In the genomic region with DNA sequence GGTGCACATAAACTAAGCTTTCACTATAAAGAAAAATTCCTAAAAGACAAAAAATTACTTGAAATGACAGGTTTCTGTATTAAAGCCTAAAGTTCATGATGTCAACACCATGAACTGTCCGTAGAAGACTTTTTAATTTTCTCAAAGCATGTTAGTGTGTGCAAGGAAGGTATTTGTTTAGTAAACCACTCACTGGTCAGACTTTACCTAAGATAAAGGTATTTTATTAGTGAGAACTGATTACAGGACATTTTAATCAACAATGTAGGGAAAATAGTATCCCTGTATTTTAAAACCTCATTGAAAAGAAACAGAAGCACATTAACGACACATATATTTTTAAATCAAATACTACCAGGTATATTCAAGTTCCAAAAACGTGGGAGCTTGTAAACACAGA, we compare ENCODE assay signal across 9 cellular contexts. TPM values are rescaled to one million over a fixed set of nuclear protein-coding genes. Genes with fewer than 3 reads are reported as not detected.
A peak's percentile ranks its signal among the peaks of the same experiment; 100 is the strongest.
DNase-seq lines count a peak whose midpoint lies in the region; ATAC-seq, FAIRE-seq and TF ChIP-seq lines count a peak whose summit lies in the region.
"Had no signal": no experiment of that assay in that cellular context is flagged by ENCODE, and none has a peak within 500 bp of the region (broad histone marks: within the 10 kb centered on the region; RNA-seq: fewer than 3 reads in every experiment).

No MANE protein-coding gene starts in this region.

- no peaks in the 10 kb centered on the region for H3K27me3 ChIP-seq in CD8-positive, alpha-beta memory T cell (ENCODE audit: insufficient read depth, low read length, poor library complexity, severe bottlenecking)
- H3K27me3 ChIP-seq in PC-3 (ENCODE audit: low read length) (no peaks in the 10 kb centered on the region), endothelial cell of umbilical vein (ENCODE audit: control insufficient read depth in 2 of 2, insufficient read depth in 2 of 2, low read length in 2 of 2) (no peaks in the 10 kb centered on the region), parathyroid adenoma (ENCODE audit: control insufficient read depth, insufficient read depth, low read length) (no peaks in the 10 kb centered on the region)

- H3K4me1 Mint-ChIP-seq in CD8-positive, alpha-beta memory T cell = peaks cover 47 to 63% (median 60%) of the 10 kb centered on the region in 3 donors

- FAIRE-seq in endothelial cell of umbilical vein (lab: Jason Lieb, UNC) = no peak
- FAIRE-seq in GM12891 (lab: Jason Lieb, UNC) = no peak

- peaks cover 39% of the 10 kb centered on the region for H3K4me1 ChIP-seq in CD8-positive, alpha-beta memory T cell (ENCODE audit: insufficient read depth, low read length)
- H3K4me1 ChIP-seq in PC-3 (ENCODE audit: insufficient read depth, low read length) (peaks cover 36% of the 10 kb centered on the region), endothelial cell of umbilical vein (ENCODE audit: control insufficient read depth, extremely low read depth, insufficient read depth, low read length) (peaks cover 50% of the 10 kb centered on the region), parathyroid adenoma (peaks cover 14% of the 10 kb centered on the region)

- TF ChIP-seq POLR2A in endothelial cell of umbilical vein (IDR thresholded peaks at IDR 0.05; ENCODE audit: low read depth, low read length) (no peak), GM12891 (IDR thresholded peaks at IDR 0.05; ENCODE audit: low read depth, low read length) (no peak)

- H3K9me3 Mint-ChIP-seq in CD8-positive, alpha-beta memory T cell = no peaks in the 10 kb centered on the region

- H3K9me3 ChIP-seq in CD8-positive, alpha-beta memory T cell (ENCODE audit: low read length) = no peaks in the 10 kb centered on the region
- H3K9me3 ChIP-seq in PC-3 (ENCODE audit: low read length) (no peaks in the 10 kb centered on the region), endothelial cell of umbilical vein (replicated peaks; ENCODE audit: control insufficient read depth, insufficient read depth, low read length) (no peaks in the 10 kb centered on the region), parathyroid adenoma (ENCODE audit: control insufficient read depth, low read length) (no peaks in the 10 kb centered on the region)

- H3K9ac ChIP-seq in PC-3 (ENCODE audit: low read length) (peak overlapping the region; percentile 83; the same call in 1 of the 2 replicates), endothelial cell of umbilical vein (replicated peaks; ENCODE audit: extremely low read depth, insufficient read depth, low read length) (peak overlapping the region; percentile 99), parathyroid adenoma (no peak overlapping the region)

- ATAC-seq in PC-3 (no peak), GM18858 (IDR thresholded peaks at IDR 0.05; ENCODE audit: unreplicated experiment) (no peak)

- peak overlapping the region; percentile 87 to 98 (median 94) for H3K27ac Mint-ChIP-seq in CD8-positive, alpha-beta memory T cell

- DNase-seq in CD8-positive, alpha-beta memory T cell = no peak
- DNase-seq in PC-3 (no peak), endothelial cell of umbilical vein (ENCODE audit: low read depth, low spot score) (peak; percentile 23), GM12891 (ENCODE audit: insufficient read length, low spot score) (no peak), SW480 (ENCODE audit: low spot score) (no peak), DMS114 treated with DMSO at 0.1 percent for 48 hours (lab: John Stamatoyannopoulos, UW; ENCODE audit: unreplicated experiment) (no peak)
- DNase-seq: stimulated activated CD4-positive, alpha-beta T cell treated with anti-CD3 and anti-CD28 coated beads, Interleukin-4, amount 100 ng/mL, for 1 hour had no signal

- intact Hi-C loops in PC-3 (cut with micrococcal nuclease) (no loop called here), endothelial cell of umbilical vein (cut with micrococcal nuclease) (loop anchor here (5.0 to 10.0 kb wide), 4 partner anchors 41 to 511 kb away; no protein-coding TSS in a partner anchor)

- H3F3A ChIP-seq in PC-3 (ENCODE audit: low read length, unreplicated experiment) = no peaks in the 10 kb centered on the region

- H4K20me1 ChIP-seq in PC-3 (ENCODE audit: low read length) (peaks cover 45% of the 10 kb centered on the region), endothelial cell of umbilical vein (replicated peaks; ENCODE audit: control insufficient read depth, extremely low read depth, insufficient read depth, low read length) (peaks cover 14% of the 10 kb centered on the region)

- H3K79me2 ChIP-seq in PC-3 (ENCODE audit: low read length) (peaks cover 79% of the 10 kb centered on the region), endothelial cell of umbilical vein (ENCODE audit: control insufficient read depth, insufficient read depth, low read length) (peaks cover 78% of the 10 kb centered on the region), parathyroid adenoma (peaks cover 24% of the 10 kb centered on the region)

- BruUV-seq in PC-3 (replicated peaks; lab: Mats Ljungman, UMichigan) (no TSS peak), endothelial cell of umbilical vein (replicated peaks; lab: Mats Ljungman, UMichigan) (no TSS peak)

- H3K4me3 Mint-ChIP-seq in CD8-positive, alpha-beta memory T cell = peak overlapping the region; percentile 92 to 100 (median 99)

- TF ChIP-seq CTCF in PC-3 (conservative IDR thresholded peaks at IDR 0.05; ENCODE audit: low read depth, low read length) (no peak), endothelial cell of umbilical vein (IDR thresholded peaks at IDR 0.05; ENCODE audit: extremely low read depth in 1 of 2, insufficient read depth in 1 of 2, low read depth in 1 of 2, low read length in 2 of 2) (no peak), parathyroid adenoma (IDR thresholded peaks at IDR 0.05) (no peak)

- peak overlapping the region; percentile 82 for H3K27ac ChIP-seq in CD8-positive, alpha-beta memory T cell (ENCODE audit: low read depth, low read length)
- no peak overlapping the region for H3K27ac ChIP-seq in PC-3 (ENCODE audit: low read length)
- peak overlapping the region; percentile 79 for H3K27ac ChIP-seq in endothelial cell of umbilical vein (ENCODE audit: insufficient read depth, low read depth, low read length)
- H3K27ac ChIP-seq in parathyroid adenoma = peak overlapping the region; percentile 96

- peak overlapping the region; percentile 85 for H3K4me3 ChIP-seq in CD8-positive, alpha-beta memory T cell (ENCODE audit: low read length)
- H3K4me3 ChIP-seq in PC-3 (ENCODE audit: low read length) (peak overlapping the region; percentile 91), endothelial cell of umbilical vein (replicated peaks in 1 of 3; ENCODE audit: insufficient read depth in 1 of 3, low read depth in 1 of 3, low read length in 3 of 3) (peak overlapping the region; percentile 47 to 94 (median 89)), parathyroid adenoma (ENCODE audit: low read depth, low read length) (peak overlapping the region; percentile 84)

- no peaks in the 10 kb centered on the region for H3K36me3 ChIP-seq in CD8-positive, alpha-beta memory T cell (ENCODE audit: insufficient read depth, low read length)
- H3K36me3 ChIP-seq in PC-3 (ENCODE audit: low read depth, low read length) (no peaks in the 10 kb centered on the region), endothelial cell of umbilical vein (ENCODE audit: control insufficient read depth in 2 of 2, extremely low read depth in 1 of 2, insufficient read depth in 2 of 2, low read length in 2 of 2) (no peaks in the 10 kb centered on the region), parathyroid adenoma (ENCODE audit: control insufficient read depth, insufficient read depth, low read length) (no peaks in the 10 kb centered on the region)

- POLR2A ChIA-PET in CD8-positive, alpha-beta memory T cell (lab: Charles Lee) = interaction anchor here (0.7 to 1.0 kb wide), 3 partner anchors 22 to 401 kb away, joined by 3 read pairs; partner anchors contain the start of gene CREBZF
- POLR2A ChIA-PET in PC-3 (lab: Charles Lee; ENCODE audit: unreplicated experiment) = no interaction called here
- POLR2A ChIA-PET in endothelial cell of umbilical vein (lab: Charles Lee) = no interaction called here

- peaks cover 0 to 1% of the 10 kb centered on the region in 2 donors for H3K27me3 Mint-ChIP-seq in CD8-positive, alpha-beta memory T cell

- H3K4me2 ChIP-seq in PC-3 (ENCODE audit: low read length) (peak overlapping the region; percentile 91), endothelial cell of umbilical vein (ENCODE audit: insufficient read depth, low read length) (peak overlapping the region; percentile 91), parathyroid adenoma (ENCODE audit: low read length) (peak overlapping the region; percentile 91)

- CTCF ChIA-PET in CD8-positive, alpha-beta memory T cell (lab: Charles Lee) = interaction anchor here (1.4 to 1.8 kb wide), 2 partner anchors 15 to 127 kb away, joined by 3 to 8 read pairs; no protein-coding TSS in a partner anchor
- CTCF ChIA-PET in PC-3 (lab: Charles Lee) (interaction anchor here (0.7 kb wide), 1 partner anchor 296 kb away, joined by 4 read pairs; no protein-coding TSS in a partner anchor), endothelial cell of umbilical vein (lab: Charles Lee) (interaction anchor here (1.4 to 7.3 kb wide), 4 partner anchors 23 to 152 kb away, joined by 4 to 90 read pairs (median 60); no protein-coding TSS in a partner anchor)

- no peaks in the 10 kb centered on the region for H3K9me2 ChIP-seq in PC-3 (replicated peaks; ENCODE audit: low read length)

- peaks cover 0 to 23% (median 0%) of the 10 kb centered on the region in 3 donors for H3K36me3 Mint-ChIP-seq in CD8-positive, alpha-beta memory T cell

- peaks cover 2% of the 10 kb centered on the region for H3K9me1 ChIP-seq in endothelial cell of umbilical vein (replicated peaks; ENCODE audit: control insufficient read depth, extremely low read depth, insufficient read depth, low read length)

- H2AFZ ChIP-seq in PC-3 (ENCODE audit: low read length) (no peak overlapping the region), endothelial cell of umbilical vein (ENCODE audit: low read depth, low read length) (no peak overlapping the region), parathyroid adenoma (no peak overlapping the region)

- dilution Hi-C loops in endothelial cell of umbilical vein (cut with MboI; ENCODE audit: extremely low pct_ligation_motif_present, low sequenced_read_pairs) = no loop called here

TF ChIP-seq in GM12891, 5 proteins besides CTCF, POLR2A, EP300 and RAD21 (continues in another document):
- TF ChIP-seq SPI1 (IDR thresholded peaks at IDR 0.05; ENCODE audit: low read depth, low read length) (no peak), POU2F2 (IDR thresholded peaks at IDR 0.05; ENCODE audit: low read depth, low read length) (no peak)

RNA-seq across cellular contexts. Expression of gene PICALM, which starts 2.9 kb away (rescaled TPM):
- total RNA-seq in CD8-positive, alpha-beta memory T cell = 100 to 1,000 TPM in 1 of 2 experiments, 10 to 100 TPM in 1; 95.2 to 103 TPM
- 25.6 TPM for polyA plus RNA-seq in CD8-positive, alpha-beta memory T cell
- total RNA-seq in PC-3 (2014; rRNA removed) (53.0 and 59.3 TPM in 2 replicates), endothelial cell of umbilical vein (181 and 202 TPM in 2 replicates)
- 181 and 183 TPM in 2 replicates for polyA plus RNA-seq in endothelial cell of umbilical vein
- 142 and 164 TPM in 2 replicates for polyA plus RNA-seq in endothelial cell of umbilical vein (2011; cell fraction: cytosol; rRNA removed)
- polyA plus RNA-seq in endothelial cell of umbilical vein (2011; cell fraction: nucleus; rRNA removed) = 222 and 279 TPM in 2 replicates
- 141 and 170 TPM in 2 replicates for polyA plus RNA-seq in endothelial cell of umbilical vein (2012)
- polyA minus RNA-seq in endothelial cell of umbilical vein = 515 and 529 TPM in 2 replicates
- 344 TPM for polyA minus RNA-seq in endothelial cell of umbilical vein (2011; cell fraction: cytosol; rRNA and poly(A)+ RNA removed)
- 423 and 655 TPM in 2 replicates for polyA minus RNA-seq in endothelial cell of umbilical vein (2011; cell fraction: nucleus; rRNA and poly(A)+ RNA removed)
- 14.8 TPM for polyA plus RNA-seq in GM12891 (2012; ENCODE audit: low read depth, missing spikeins)
